ENCODE assay signal across 26 cellular contexts in genomic region chr14:75723716-75724115, GRCh38.
DNase-seq lines count a peak whose midpoint lies in the region; ATAC-seq and TF ChIP-seq lines count a peak whose summit lies in the region.
"Had no signal": no experiment of that assay in that cellular context is flagged by ENCODE, and none has a peak within 500 bp of the region (broad histone marks: within the 10 kb centered on the region; RNA-seq: fewer than 3 reads in every experiment).

No MANE protein-coding gene starts in this region.

- H3K4me3 Mint-ChIP-seq in MCF 10A (ENCODE audit: unreplicated experiment) = no peak overlapping the region
- H3K4me3 Mint-ChIP-seq: activated CD8-positive, alpha-beta T cell treated with anti-CD3 and anti-CD28 coated beads for 36 hours; activated naive CD4-positive, alpha-beta T cell treated with anti-CD3 and anti-CD28 coated beads, Interleukin-2, amount 50 U/mL, for 24 hours; activated T-helper 17 cell treated with anti-CD3 and anti-CD28 coated beads, Interleukin-2, amount 50 U/mL, for 72 hours; CD4-positive, alpha-beta memory T cell; central memory CD8-positive, alpha-beta T cell; neural progenitor cell; stimulated activated memory B cell treated with anti-CD40 and anti-IgM and Interleukin-4, amounts not matched to agents 10 μg/mL and 1 μg/mL and 100 μg/mL, for 72 hours had no signal

- H3K36me3 ChIP-seq in breast epithelium = no peaks in the 10 kb centered on the region
- no peaks in the 10 kb centered on the region for H3K36me3 ChIP-seq in testis (ENCODE audit: low read depth, missing control alignments)

- BruUV-seq in MCF 10A (replicated peaks; lab: Mats Ljungman, UMichigan) = no TSS peak

- H3K27ac ChIP-seq in breast epithelium = peak overlapping the region; percentile 19 to 43
- H3K27ac ChIP-seq in testis = peak overlapping the region; percentile 39 to 81
- H3K27ac ChIP-seq in foreskin keratinocyte = no peak overlapping the region
- H3K27ac ChIP-seq: neural progenitor cell, SJSA1 had no signal

- TF ChIP-seq POLR2A in breast epithelium (IDR thresholded peaks at IDR 0.05) = no peak
- TF ChIP-seq POLR2A in testis (IDR thresholded peaks at IDR 0.05) = no peak

- WGBS in testis, 2 donors = 29 to 35% methylated on average over 1 of the region's 1 CpG

- TF ChIP-seq CTCF in breast epithelium (IDR thresholded peaks at IDR 0.05) (no peak), MCF 10A (IDR thresholded peaks at IDR 0.05; ENCODE audit: unreplicated experiment) (no peak), cardiac fibroblast (IDR thresholded peaks at IDR 0.05; ENCODE audit: low read depth, low read length) (no peak), testis (IDR thresholded peaks at IDR 0.05) (no peak), foreskin keratinocyte (conservative IDR thresholded peaks at IDR 0.05) (no peak)

- H3K4me3 ChIP-seq in breast epithelium (no peak overlapping the region), cardiac fibroblast (replicated peaks in 1 of 2; ENCODE audit: low read depth in 2 of 2, low read length in 2 of 2) (no peak overlapping the region), testis (no peak overlapping the region)
- H3K4me3 ChIP-seq: neural progenitor cell, SJSA1 had no signal

- POLR2A ChIA-PET in MCF 10A (lab: Yijun Ruan, JAX) = interaction anchor here (1.6 kb wide), 1 partner anchor 144 kb away, joined by 4 read pairs; no protein-coding TSS in a partner anchor

- CTCF ChIA-PET in MCF 10A (lab: Yijun Ruan, JAX) = interaction anchor here (0.6 to 0.7 kb wide), 3 partner anchors 14 to 1280 kb away, joined by 3 to 4 read pairs (median 3); no protein-coding TSS in a partner anchor

- ATAC-seq in foreskin keratinocyte = no peak
- ATAC-seq in GM18870 (IDR thresholded peaks at IDR 0.05; ENCODE audit: unreplicated experiment) = no peak
- ATAC-seq: activated CD8-positive, alpha-beta T cell treated with anti-CD3 and anti-CD28 coated beads for 36 hours; sciatic nerve; stimulated activated memory B cell treated with anti-CD40 and anti-IgM and Interleukin-4, amounts not matched to agents 10 μg/mL and 1 μg/mL and 100 μg/mL, for 72 hours had no signal

- no peaks in the 10 kb centered on the region for H3K9me3 Mint-ChIP-seq in MCF 10A (ENCODE audit: unreplicated experiment)
- H3K9me3 Mint-ChIP-seq: activated CD8-positive, alpha-beta T cell treated with anti-CD3 and anti-CD28 coated beads for 36 hours; activated T-helper 17 cell treated with anti-CD3 and anti-CD28 coated beads, Interleukin-2, amount 50 U/mL, for 72 hours; central memory CD8-positive, alpha-beta T cell had no signal

- no peaks in the 10 kb centered on the region for H3K27me3 Mint-ChIP-seq in MCF 10A (ENCODE audit: insufficient read depth, unreplicated experiment)
- H3K27me3 Mint-ChIP-seq: activated CD8-positive, alpha-beta T cell treated with anti-CD3 and anti-CD28 coated beads for 36 hours; activated naive CD4-positive, alpha-beta T cell treated with anti-CD3 and anti-CD28 coated beads, Interleukin-2, amount 50 U/mL, for 24 hours; activated T-helper 17 cell treated with anti-CD3 and anti-CD28 coated beads, Interleukin-2, amount 50 U/mL, for 72 hours; CD4-positive, alpha-beta memory T cell; central memory CD8-positive, alpha-beta T cell; stimulated activated memory B cell treated with anti-CD40 and anti-IgM and Interleukin-4, amounts not matched to agents 10 μg/mL and 1 μg/mL and 100 μg/mL, for 72 hours had no signal

- no peaks in the 10 kb centered on the region for H3K27me3 ChIP-seq in breast epithelium
- H3K27me3 ChIP-seq in testis = no peaks in the 10 kb centered on the region
- no peaks in the 10 kb centered on the region for H3K27me3 ChIP-seq in foreskin keratinocyte
- H3K27me3 ChIP-seq: neural progenitor cell had no signal

- H3K4me1 ChIP-seq in breast epithelium = no peaks in the 10 kb centered on the region
- H3K4me1 ChIP-seq in testis = peaks cover 16% of the 10 kb centered on the region
- no peaks in the 10 kb centered on the region for H3K4me1 ChIP-seq in foreskin keratinocyte
- H3K4me1 ChIP-seq: neural progenitor cell, SJSA1 had no signal

- H3K9me3 ChIP-seq in breast epithelium (no peaks in the 10 kb centered on the region), testis (no peaks in the 10 kb centered on the region)
- H3K9me3 ChIP-seq: SJSA1 had no signal

- intact Hi-C loops in breast epithelium (cut with DNase I; ENCODE audit: low total_unique reads) (no loop called here), MCF 10A (cut with micrococcal nuclease) (no loop called here), testis (cut with DNase I; ENCODE audit: low total_unique reads) (no loop called here)

- peaks cover 42% of the 10 kb centered on the region for H3K36me3 Mint-ChIP-seq in MCF 10A (ENCODE audit: insufficient read depth, unreplicated experiment)

- H3K27ac Mint-ChIP-seq in MCF 10A (ENCODE audit: low read depth, unreplicated experiment) = no peak overlapping the region
- H3K27ac Mint-ChIP-seq: activated CD8-positive, alpha-beta T cell treated with anti-CD3 and anti-CD28 coated beads for 36 hours; activated naive CD4-positive, alpha-beta T cell treated with anti-CD3 and anti-CD28 coated beads, Interleukin-2, amount 50 U/mL, for 24 hours; activated T-helper 17 cell treated with anti-CD3 and anti-CD28 coated beads, Interleukin-2, amount 50 U/mL, for 72 hours; neural progenitor cell; stimulated activated memory B cell treated with anti-CD40 and anti-IgM and Interleukin-4, amounts not matched to agents 10 μg/mL and 1 μg/mL and 100 μg/mL, for 72 hours had no signal

- peaks cover 8% of the 10 kb centered on the region for H3K4me1 Mint-ChIP-seq in MCF 10A (ENCODE audit: insufficient read depth, unreplicated experiment)
- H3K4me1 Mint-ChIP-seq: neural progenitor cell; stimulated activated memory B cell treated with anti-CD40 and anti-IgM and Interleukin-4, amounts not matched to agents 10 μg/mL and 1 μg/mL and 100 μg/mL, for 72 hours had no signal

- no peak for DNase-seq in breast epithelium (ENCODE audit: low spot score in 2 of 2)
- DNase-seq in MCF 10A (ENCODE audit: unreplicated experiment) = no peak
- DNase-seq in cardiac fibroblast (ENCODE audit: low read depth in 2 of 2) = peak; percentile 71 to 81
- peak; percentile 45 for DNase-seq in iris pigment epithelial cell (ENCODE audit: low read depth)
- no peak for DNase-seq in testis
- no peak for DNase-seq in foreskin keratinocyte
- no peak for DNase-seq in NOMO-1 treated with DMSO at 0.1 percent for 48 hours (lab: John Stamatoyannopoulos, UW; ENCODE audit: unreplicated experiment)
- DNase-seq: 8988T; activated CD4-positive, CD25-positive, alpha-beta regulatory T cell treated with anti-CD3 and anti-CD28 coated beads, Interleukin-2, amount 50 U/mL, for 72 hours; activated CD8-positive, alpha-beta T cell treated with anti-CD3 and anti-CD28 coated beads for 36 hours; anterior cingulate cortex; CD4-positive, alpha-beta memory T cell; EL; mammary epithelial cell; NCI-H1105 treated with DMSO at 0.1 percent for 48 hours; NCI-H2029; NCI-H526 treated with DMSO at 0.1 percent for 48 hours; stimulated activated CD4-positive, alpha-beta T cell treated with anti-CD3 and anti-CD28 coated beads, Interleukin-4, amount 100 ng/mL, for 4 hours had no signal

Comparison
In these comparisons a context has a peak if more than half of its experiments do, and no peak if none do; other contexts are left out.
1. DNase-seq: peak in cardiac fibroblast (2 of 2) and iris pigment epithelial cell (single experiment); none in breast epithelium (0 of 2), MCF 10A (single experiment), testis (single experiment), foreskin keratinocyte (0 of 2) and NOMO-1 treated with DMSO at 0.1 percent for 48 hours (single experiment).